ENCODE assay signal across 18 cellular contexts in genomic region chr10:124224331-124225028, GRCh38.
DNase-seq lines count a peak whose midpoint lies in the region; ATAC-seq and TF ChIP-seq lines count a peak whose summit lies in the region.
"Had no signal": no experiment of that assay in that cellular context is flagged by ENCODE, and none has a peak within 500 bp of the region (broad histone marks: within the 10 kb centered on the region; RNA-seq: fewer than 3 reads in every experiment).

No MANE protein-coding gene starts in this region.

- H3K27me3 Mint-ChIP-seq in central memory CD8-positive, alpha-beta T cell: peaks cover 13% of the 10 kb centered on the region
- peaks cover 0 to 2% of the 10 kb centered on the region in 2 donors for H3K27me3 Mint-ChIP-seq in natural killer cell (ENCODE audit: low read depth in 2 of 2)
- H3K27me3 Mint-ChIP-seq: T-cell had no signal

- H3K36me3 Mint-ChIP-seq in central memory CD8-positive, alpha-beta T cell (ENCODE audit: insufficient read depth): peaks cover 46% of the 10 kb centered on the region
- H3K36me3 Mint-ChIP-seq in natural killer cell: no peaks in the 10 kb centered on the region
- H3K36me3 Mint-ChIP-seq: T-cell had no signal

- DNase-seq in AG08395 (ENCODE audit: low spot score) (peak; percentile 36), LHCN-M2 (ENCODE audit: low read depth) (peak; percentile 89), natural killer cell (peak; percentile 31), GM10266 (ENCODE audit: extremely low spot score) (no peak), NCI-H524 treated with DMSO at 0.1 percent for 48 hours (lab: John Stamatoyannopoulos, UW) (no peak), NCI-H1048 (lab: John Stamatoyannopoulos, UW) (no peak), transverse colon (no peak)
- DNase-seq in central memory CD8-positive, alpha-beta T cell (ENCODE audit: low spot score in 2 of 2): no peak
- DNase-seq: activated T-cell treated with anti-CD3 and anti-CD28 coated beads, Interleukin-2, amount 50 U/mL, for 1 hour; GOT3; left lung; NCI-H187 treated with DMSO at 0.1 percent for 48 hours; NCI-H69; stimulated activated naive CD4-positive, alpha-beta T cell treated with Interleukin-2 at 50 U/mL for 16 hours had no signal

- H3K27ac ChIP-seq in transverse colon: peak overlapping the region in 2 of 4 donors; percentile 1 to 35
- H3K27ac ChIP-seq: left lung, skin epidermis had no signal

- H3K27me3 ChIP-seq in transverse colon: no peaks in the 10 kb centered on the region

- in situ Hi-C loops in transverse colon (cut with MboI; ENCODE audit: low pct_ligation_motif_present in 1 of 4, low pct_unique_long_range_greater_than_20kb in 1 of 4, low sequenced_read_pairs in 3 of 4): no loop called here

- H3K4me1 Mint-ChIP-seq in central memory CD8-positive, alpha-beta T cell: peaks cover 15% of the 10 kb centered on the region
- H3K4me1 Mint-ChIP-seq in natural killer cell: peaks cover 36 to 43% of the 10 kb centered on the region in 2 donors
- H3K4me1 Mint-ChIP-seq: neural crest cell had no signal

- TF ChIP-seq CTCF in natural killer cell (IDR thresholded peaks at IDR 0.05) (no peak), GM10266 (IDR thresholded peaks at IDR 0.05; ENCODE audit: control insufficient read depth, insufficient read depth, low read depth, missing control alignments) (no peak), transverse colon (IDR thresholded peaks at IDR 0.05) (no peak)

- no peak overlapping the region for H3K4me3 ChIP-seq in transverse colon
- H3K4me3 ChIP-seq: left lung, skin epidermis had no signal

- no peaks in the 10 kb centered on the region for H3K36me3 ChIP-seq in transverse colon
- H3K36me3 ChIP-seq: left lung had no signal

- TF ChIP-seq POLR2A in transverse colon (IDR thresholded peaks at IDR 0.05): no peak

- no peak for TF ChIP-seq EP300 in transverse colon (IDR thresholded peaks at IDR 0.05; ENCODE audit: low read depth)

- H3K9me3 ChIP-seq in transverse colon: no peaks in the 10 kb centered on the region
- H3K9me3 ChIP-seq: left lung had no signal

- H3K4me1 ChIP-seq in transverse colon: peaks cover 0 to 8% (median 0%) of the 10 kb centered on the region in 4 donors

- no peak overlapping the region for H3K4me3 Mint-ChIP-seq in central memory CD8-positive, alpha-beta T cell
- H3K4me3 Mint-ChIP-seq in natural killer cell: no peak overlapping the region
- H3K4me3 Mint-ChIP-seq: dendritic cell treated with granulocyte-macrophage colony-stimulating factor and Interleukin-4, amounts not matched to agents 40 ng/mL and 50 ng/mL, for 4 days; neural crest cell; T-cell had no signal

- intact Hi-C loops in natural killer cell (cut with micrococcal nuclease) (loop anchor here (5.0 kb wide), 1 partner anchor 498 kb away; no protein-coding TSS in a partner anchor), transverse colon (cut with DNase I; ENCODE audit: low total_unique reads) (no loop called here)

- no peak overlapping the region for H3K27ac Mint-ChIP-seq in central memory CD8-positive, alpha-beta T cell (ENCODE audit: low read depth)
- H3K27ac Mint-ChIP-seq in natural killer cell: peak overlapping the region in 1 of 2 donors; percentile 94
- H3K27ac Mint-ChIP-seq: dendritic cell treated with granulocyte-macrophage colony-stimulating factor and Interleukin-4, amounts not matched to agents 40 ng/mL and 50 ng/mL, for 4 days; T-cell had no signal

- WGBS in transverse colon (ENCODE audit: low coverage in 1 of 2), 2 donors: 89% methylated on average over 16 of the region's 18 CpGs; no CpG with 5 or more reads in 1 of the 2 donors

- peak; percentile 16 for ATAC-seq in central memory CD8-positive, alpha-beta T cell (replicated peaks; ENCODE audit: extremely low read depth, poor library complexity, severe bottlenecking)
- peak in 1 of 3 donors; percentile 15 for ATAC-seq in natural killer cell
- ATAC-seq: left lung had no signal

- H3K9me3 Mint-ChIP-seq in central memory CD8-positive, alpha-beta T cell: peaks cover 19% of the 10 kb centered on the region
- H3K9me3 Mint-ChIP-seq in natural killer cell: no peaks in the 10 kb centered on the region
- H3K9me3 Mint-ChIP-seq: dendritic cell treated with granulocyte-macrophage colony-stimulating factor and Interleukin-4, amounts not matched to agents 40 ng/mL and 50 ng/mL, for 4 days had no signal

Comparison
In these comparisons a context has a peak if more than half of its experiments do, and no peak if none do; other contexts are left out.
1. DNase-seq: peak in AG08395 (single experiment), LHCN-M2 (single experiment) and natural killer cell (single experiment); none in central memory CD8-positive, alpha-beta T cell (0 of 2), GM10266 (single experiment), NCI-H524 treated with DMSO at 0.1 percent for 48 hours (single experiment), NCI-H1048 (single experiment) and transverse colon (single experiment).